8 cellular contexts compared by ENCODE assay signal in the genomic region with DNA sequence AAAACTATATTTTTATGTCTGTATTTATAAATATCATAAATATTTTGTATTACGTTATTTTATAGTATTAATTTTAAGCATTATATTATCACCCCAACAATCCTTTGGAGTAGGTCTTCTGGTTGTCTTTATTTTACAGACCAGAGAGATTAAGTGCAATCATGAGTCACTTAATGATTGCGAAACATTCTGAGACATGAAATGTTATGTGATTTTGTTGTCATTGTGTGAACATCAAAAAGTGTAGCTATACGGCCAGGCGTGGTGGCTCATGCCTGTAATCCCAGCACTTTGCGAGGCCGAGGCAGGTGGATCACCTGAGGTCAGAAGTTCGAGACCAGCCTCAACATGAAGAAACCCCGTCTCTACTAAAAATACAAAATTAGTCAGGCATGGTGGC.
DNase-seq lines count a peak whose midpoint lies in the region; FAIRE-seq and TF ChIP-seq lines count a peak whose summit lies in the region.
"Not testable (repeated sequence)": the region's sequence is repeated elsewhere in the genome, so short reads cannot be mapped to it uniquely, and the experiment has no call there.

No MANE protein-coding gene starts in this region.

- 30 to 74% (median 61%) methylated on average over 8 of the region's 8 CpGs for WGBS in small intestine, 3 donors

- FAIRE-seq in small intestine (lab: Jason Lieb, UNC): not testable (repeated sequence)

- TF ChIP-seq CTCF in epithelial cell of esophagus (IDR thresholded peaks at IDR 0.05; ENCODE audit: insufficient read depth, low read depth, low read length, missing control alignments); foreskin fibroblast (IDR thresholded peaks at IDR 0.05; ENCODE audit: low read depth, low read length): not testable (repeated sequence)

- not testable (repeated sequence) for H3K27ac ChIP-seq in small intestine (ENCODE audit: low read depth in 1 of 2, low read length in 1 of 2)

- not testable (repeated sequence) for H3K27me3 ChIP-seq in small intestine (ENCODE audit: control insufficient read depth in 2 of 2, insufficient read depth in 2 of 2, low read length in 2 of 2)

- not testable (repeated sequence) for H3K9me3 ChIP-seq in small intestine (ENCODE audit: control insufficient read depth, low read depth)

- peak; percentile 32 for DNase-seq in AG20443 (ENCODE audit: low spot score)
- DNase-seq in H4 (ENCODE audit: low spot score): peak; percentile 51
- peak; percentile 73 for DNase-seq in LHCN-M2 (ENCODE audit: low read depth)
- peak; percentile 47 for DNase-seq in OCI-M1 (lab: John Stamatoyannopoulos, UW)
- DNase-seq in amniotic epithelial cell (ENCODE audit: low read depth): peak; percentile 78
- peak; percentile 85 for DNase-seq in epithelial cell of esophagus (ENCODE audit: low read depth)
- DNase-seq in foreskin fibroblast: peak; percentile 55 to 80
- DNase-seq in small intestine: peak; percentile 38

- H3K4me3 ChIP-seq in epithelial cell of esophagus (ENCODE audit: low read length); foreskin fibroblast (ENCODE audit: low read depth in 1 of 2, low read length in 2 of 2); small intestine (ENCODE audit: low read depth in 1 of 2, low read length in 2 of 2): not testable (repeated sequence)

- not testable (repeated sequence) for H3K4me1 ChIP-seq in small intestine (ENCODE audit: control insufficient read depth in 2 of 2, insufficient read depth in 1 of 2, low read depth in 1 of 2, low read length in 1 of 2)

- not testable (repeated sequence) for H3K36me3 ChIP-seq in small intestine (ENCODE audit: control insufficient read depth in 2 of 2, insufficient read depth in 2 of 2, low read length in 2 of 2)

Comparison
In these comparisons a context has a peak if more than half of its experiments do, and no peak if none do; other contexts are left out.
1. DNase-seq: peak in every context shown above with its lines; median percentile 85 in epithelial cell of esophagus; 78 in amniotic epithelial cell; 73 in LHCN-M2; 68 in foreskin fibroblast; 51 in H4; 47 in OCI-M1; 38 in small intestine; 32 in AG20443.